1 cellular context compared by ENCODE assay signal in genomic region chr19:2187164-2187563, GRCh38.
TF ChIP-seq lines count a peak whose summit lies in the region.

No MANE protein-coding gene starts in this region.

TF ChIP-seq in HEK293T, 16 proteins besides CTCF, POLR2A, EP300 and RAD21:
- TF ChIP-seq NFRKB (IDR thresholded peaks at IDR 0.05) (no peak), HDGF (IDR thresholded peaks at IDR 0.05; ENCODE audit: borderline replicate concordance) (no peak), CTBP1 (IDR thresholded peaks at IDR 0.05; ENCODE audit: borderline replicate concordance) (no peak), ELF4 (IDR thresholded peaks at IDR 0.05) (no peak), ARNT (IDR thresholded peaks at IDR 0.05) (no peak), ZNF384 (IDR thresholded peaks at IDR 0.05) (no peak), FOXA1 (IDR thresholded peaks at IDR 0.05) (no peak), SP1 (IDR thresholded peaks at IDR 0.05) (no peak), FOXK2 (IDR thresholded peaks at IDR 0.05) (no peak), BHLHE40 (IDR thresholded peaks at IDR 0.05; ENCODE audit: borderline replicate concordance) (no peak), FOXM1 (IDR thresholded peaks at IDR 0.05; ENCODE audit: borderline replicate concordance) (no peak), TARDBP (IDR thresholded peaks at IDR 0.05) (no peak), LEF1 (IDR thresholded peaks at IDR 0.05; ENCODE audit: borderline replicate concordance) (no peak)
